13 cellular contexts compared by ENCODE assay signal in the genomic region with DNA sequence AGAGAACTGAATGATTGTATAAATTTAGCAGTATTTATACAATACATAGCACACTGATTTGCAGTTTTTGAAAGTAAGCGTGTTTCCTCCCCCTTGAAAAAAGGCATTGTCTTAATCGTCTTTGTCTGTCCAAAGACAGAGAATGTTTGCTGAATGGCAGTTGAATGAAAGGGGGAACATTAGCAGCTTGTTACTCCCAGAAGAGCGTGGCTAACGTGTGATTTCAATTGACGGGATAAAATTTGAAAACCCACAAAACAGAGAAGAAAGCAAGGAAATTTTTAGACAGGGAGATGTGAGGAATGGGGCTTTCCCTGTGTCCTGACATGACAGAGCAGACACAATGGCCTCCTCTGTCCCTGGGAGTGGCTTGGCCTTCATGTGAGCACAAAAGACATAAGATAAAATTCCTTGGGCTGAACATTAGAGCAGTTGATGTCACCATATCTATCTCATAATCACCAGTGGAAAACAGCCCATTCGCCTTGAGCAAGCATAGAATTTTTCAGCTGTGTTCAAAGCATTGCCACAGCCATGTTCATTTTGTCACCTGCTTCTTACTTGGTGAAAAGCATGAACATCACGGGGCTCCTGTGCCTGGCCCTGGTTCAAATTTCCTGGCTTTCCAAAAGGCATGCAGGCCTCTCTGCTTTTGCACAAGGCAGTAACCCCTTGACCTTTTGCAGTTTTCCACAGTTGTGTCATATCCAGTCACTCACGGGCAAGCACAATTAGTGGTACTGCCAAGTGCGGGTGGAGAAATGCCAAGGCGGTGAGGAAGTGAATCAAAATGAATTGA.
DNase-seq lines count a peak whose midpoint lies in the region; ATAC-seq, FAIRE-seq and TF ChIP-seq lines count a peak whose summit lies in the region.
"Had no signal": no experiment of that assay in that cellular context is flagged by ENCODE, and none has a peak within 500 bp of the region (broad histone marks: within the 10 kb centered on the region; RNA-seq: fewer than 3 reads in every experiment).

No MANE protein-coding gene starts in this region.

- no peak for TF ChIP-seq EP300 in sigmoid colon (IDR thresholded peaks at IDR 0.05)

- peak; percentile 89 for DNase-seq in EH (ENCODE audit: low read depth)
- peak; percentile 81 to 86 for DNase-seq in SW 1271 (lab: John Stamatoyannopoulos, UW)
- peak; percentile 77 for DNase-seq in glomerular endothelial cell (ENCODE audit: extremely low read depth, low read depth, low spot score)
- peak; percentile 54 to 79 (median 68) for DNase-seq in pancreas
- DNase-seq in sigmoid colon, result no peak
- DNase-seq in nephron progenitor cell, result no peak
- DNase-seq in activated T-cell treated with anti-CD3 and anti-CD28 coated beads, Interleukin-2, amount 50 U/mL, for 4 hours, result no peak
- no peak for DNase-seq in stimulated activated CD4-positive, alpha-beta T cell treated with anti-CD3 and anti-CD28 coated beads, Interleukin-4, amount 100 ng/mL, for 1 hour
- DNase-seq: COR-L47, KG1, small intestine, substantia nigra had no signal

- H3K27me3 Mint-ChIP-seq in nephron progenitor cell (ENCODE audit: low read depth, poor library complexity), result peaks cover 9% of the 10 kb centered on the region
- H3K27me3 Mint-ChIP-seq in activated T-cell treated with anti-CD3 and anti-CD28 coated beads, Interleukin-2, amount 50 U/mL, for 4 hours (ENCODE audit: low read depth), result no peaks in the 10 kb centered on the region

- no peak overlapping the region for H3K27ac Mint-ChIP-seq in nephron progenitor cell
- H3K27ac Mint-ChIP-seq: WTC11 had no signal

- H3K4me3 Mint-ChIP-seq in nephron progenitor cell, result no peak overlapping the region
- no peak overlapping the region for H3K4me3 Mint-ChIP-seq in activated T-cell treated with anti-CD3 and anti-CD28 coated beads, Interleukin-2, amount 50 U/mL, for 4 hours
- H3K4me3 Mint-ChIP-seq: WTC11 had no signal

- H3K27me3 ChIP-seq in pancreas (no peaks in the 10 kb centered on the region), sigmoid colon (no peaks in the 10 kb centered on the region)

- no peak for TF ChIP-seq POLR2A in sigmoid colon (IDR thresholded peaks at IDR 0.05)

- H3K9me3 ChIP-seq in pancreas, result no peaks in the 10 kb centered on the region
- H3K9me3 ChIP-seq in sigmoid colon, result no peaks in the 10 kb centered on the region

- peak overlapping the region; percentile 22 to 59 (median 44) for H3K27ac ChIP-seq in pancreas
- no peak overlapping the region for H3K27ac ChIP-seq in sigmoid colon

- H3K4me3 ChIP-seq in pancreas (no peak overlapping the region), sigmoid colon (no peak overlapping the region)

- no peaks in the 10 kb centered on the region for H3K36me3 Mint-ChIP-seq in nephron progenitor cell (ENCODE audit: low read depth)
- H3K36me3 Mint-ChIP-seq in activated T-cell treated with anti-CD3 and anti-CD28 coated beads, Interleukin-2, amount 50 U/mL, for 4 hours (ENCODE audit: insufficient read depth), result no peaks in the 10 kb centered on the region
- H3K36me3 Mint-ChIP-seq: WTC11 had no signal

- H3K36me3 ChIP-seq in pancreas (no peaks in the 10 kb centered on the region), sigmoid colon (no peaks in the 10 kb centered on the region)

- peak; percentile 21 to 62 (median 32) for ATAC-seq in pancreas
- ATAC-seq in activated T-cell treated with anti-CD3 and anti-CD28 coated beads, Interleukin-2, amount 50 U/mL, for 4 hours, result no peak
- ATAC-seq: WTC11 had no signal

- H3K4me1 Mint-ChIP-seq in nephron progenitor cell, result peaks cover 48% of the 10 kb centered on the region
- no peaks in the 10 kb centered on the region for H3K4me1 Mint-ChIP-seq in activated T-cell treated with anti-CD3 and anti-CD28 coated beads, Interleukin-2, amount 50 U/mL, for 4 hours (ENCODE audit: low read depth)

- WGBS in pancreas, 2 donors, result 77 to 79% methylated on average over 10 of the region's 10 CpGs
- 91% methylated on average over 10 of the region's 10 CpGs for WGBS in sigmoid colon, 2 donors

- TF ChIP-seq CTCF in pancreas (IDR thresholded peaks at IDR 0.05) (no peak), sigmoid colon (IDR thresholded peaks at IDR 0.05) (no peak), nephron progenitor cell (IDR thresholded peaks at IDR 0.05) (no peak)

- FAIRE-seq in pancreas (lab: Jason Lieb, UNC), result no peak
- FAIRE-seq: small intestine had no signal

- H3K4me1 ChIP-seq in pancreas (peaks cover 13 to 26% (median 17%) of the 10 kb centered on the region in 3 donors), sigmoid colon (peaks cover 0 to 24% (median 15%) of the 10 kb centered on the region in 4 donors)

- H3K9me3 Mint-ChIP-seq in nephron progenitor cell, result peaks cover 3% of the 10 kb centered on the region
- no peaks in the 10 kb centered on the region for H3K9me3 Mint-ChIP-seq in activated T-cell treated with anti-CD3 and anti-CD28 coated beads, Interleukin-2, amount 50 U/mL, for 4 hours

- intact Hi-C loops in pancreas (cut with DNase I) (no loop called here), sigmoid colon (cut with DNase I) (no loop called here)

Comparison
In these comparisons a context has a peak if more than half of its experiments do, and no peak if none do; other contexts are left out.
1. DNase-seq: peak in EH (single experiment), SW 1271 (2 of 2), glomerular endothelial cell (single experiment) and pancreas (6 of 6); none in sigmoid colon (single experiment), nephron progenitor cell (single experiment), activated T-cell treated with anti-CD3 and anti-CD28 coated beads, Interleukin-2, amount 50 U/mL, for 4 hours (single experiment) and stimulated activated CD4-positive, alpha-beta T cell treated with anti-CD3 and anti-CD28 coated beads, Interleukin-4, amount 100 ng/mL, for 1 hour (single experiment).
2. ATAC-seq: peak in pancreas (4 of 4); none in activated T-cell treated with anti-CD3 and anti-CD28 coated beads, Interleukin-2, amount 50 U/mL, for 4 hours (0 of 2).
3. H3K27ac ChIP-seq: peak in pancreas (4 of 4); none in sigmoid colon (0 of 4).